Comparison of ENCODE assay signal across 9 cellular contexts in genomic region chr15:101121511-101122090, GRCh38.
DNase-seq lines count a peak whose midpoint lies in the region; ATAC-seq, FAIRE-seq and TF ChIP-seq lines count a peak whose summit lies in the region.
"Had no signal": no experiment of that assay in that cellular context is flagged by ENCODE, and none has a peak within 500 bp of the region (broad histone marks: within the 10 kb centered on the region; RNA-seq: fewer than 3 reads in every experiment).

No MANE protein-coding gene starts in this region.

- peak; percentile 81 for DNase-seq in GM13976 (ENCODE audit: low spot score)
- DNase-seq in RWPE1 (ENCODE audit: low spot score) = no peak
- peak; percentile 62 for DNase-seq in brain pericyte (ENCODE audit: low read depth, low spot score)
- DNase-seq in spleen = peak; percentile 96
- no peak for DNase-seq in NCI-H526 treated with DMSO at 0.1 percent for 48 hours (lab: John Stamatoyannopoulos, UW)
- no peak for DNase-seq in urothelium cell line (ENCODE audit: low spot score)

- TF ChIP-seq CTCF in GM13976 (IDR thresholded peaks at IDR 0.05; ENCODE audit: borderline replicate concordance, control extremely low read depth, extremely low read depth, insufficient read depth, missing control alignments) (peak; percentile 33), RWPE1 (conservative IDR thresholded peaks at IDR 0.05; ENCODE audit: low read depth) (no peak), spleen (IDR thresholded peaks at IDR 0.05 in 8 of 11, conservative IDR thresholded peaks at IDR 0.05 in 3 of 11) (peak in 6 of 11 experiments; percentile 26 to 48 (median 39))

- H3K4me3 ChIP-seq in spleen = peak overlapping the region; percentile 6 to 65 (median 18)

- TF ChIP-seq POLR2A in spleen (IDR thresholded peaks at IDR 0.05) = no peak

- peak; percentile 54 for ATAC-seq in HG02852 (IDR thresholded peaks at IDR 0.05; ENCODE audit: unreplicated experiment)

- intact Hi-C loops in spleen (cut with DNase I; ENCODE audit: low total_unique reads) = loop anchor here (10.0 kb wide), 1 partner anchor 133 kb away; the partner anchor contains the start of gene CHSY1

- CTCF ChIA-PET in RWPE1 (lab: Yijun Ruan, JAX) = interaction anchor here (0.7 kb wide), 1 partner anchor 76 kb away, joined by 3 read pairs; no protein-coding TSS in a partner anchor

- no peaks in the 10 kb centered on the region for H3K36me3 ChIP-seq in spleen

- FAIRE-seq in urothelium cell line (lab: Jason Lieb, UNC) = no peak
- FAIRE-seq: TTC549 had no signal

- 11 to 28% (median 17%) methylated on average over 23 to 26 of the region's 26 CpGs for WGBS in spleen, 5 donors

- peaks cover 20 to 65% (median 57%) of the 10 kb centered on the region in 6 donors for H3K4me1 ChIP-seq in spleen

- peak overlapping the region; percentile 45 for H3K27ac ChIP-seq in RWPE1
- peak overlapping the region; percentile 55 for H3K27ac ChIP-seq in layer of hippocampus (ENCODE audit: low read depth, low read length)
- peak overlapping the region; percentile 61 to 84 (median 74) for H3K27ac ChIP-seq in spleen

- no peaks in the 10 kb centered on the region for H3K27me3 ChIP-seq in layer of hippocampus (ENCODE audit: control insufficient read depth, insufficient read depth, low read length)
- H3K27me3 ChIP-seq in spleen (replicated peaks in 1 of 7) = no peaks in the 10 kb centered on the region

- in situ Hi-C loops in GM13976 (cut with MboI; ENCODE audit: low sequenced_read_pairs, unreplicated experiment) = no loop called here

- POLR2A ChIA-PET in RWPE1 (lab: Yijun Ruan, JAX; ENCODE audit: low non-redundant PET) = no interaction called here

- no peaks in the 10 kb centered on the region for H3K9me3 ChIP-seq in spleen

Comparison
In these comparisons a context has a peak if more than half of its experiments do, and no peak if none do; other contexts are left out.
1. DNase-seq: peak in GM13976 (single experiment), brain pericyte (single experiment) and spleen (single experiment); none in RWPE1 (single experiment), NCI-H526 treated with DMSO at 0.1 percent for 48 hours (single experiment) and urothelium cell line (single experiment).
2. Peak in every context shown above with its lines, with median percentiles within 50 percentile points of each other: H3K27ac ChIP-seq.